Comparison of ENCODE assay signal across 1 cellular context in genomic region chr6:36132221-36132895, GRCh38.
TF ChIP-seq lines count a peak whose summit lies in the region.

No MANE protein-coding gene starts in this region.

TF ChIP-seq in GM12878, 131 proteins besides CTCF, POLR2A, EP300 and RAD21 (continued from another document):
- no peak for TF ChIP-seq SREBF2 (IDR thresholded peaks at IDR 0.05; ENCODE audit: low read length)
- no peak for TF ChIP-seq BCL3 (IDR thresholded peaks at IDR 0.05; ENCODE audit: borderline replicate concordance, insufficient read depth, low read depth, low read length, poor library complexity, severe bottlenecking)
- no peak for TF ChIP-seq ZBTB40 (IDR thresholded peaks at IDR 0.05; ENCODE audit: borderline replicate concordance)
- TF ChIP-seq SP1 (IDR thresholded peaks at IDR 0.05; ENCODE audit: low read depth, low read length), result no peak
- no peak for TF ChIP-seq E4F1 (IDR thresholded peaks at IDR 0.05; ENCODE audit: borderline replicate concordance, partially characterized antibody)
- TF ChIP-seq MTA3 (IDR thresholded peaks at IDR 0.05; ENCODE audit: borderline replicate concordance, low read length), result no peak
- TF ChIP-seq BCLAF1 (IDR thresholded peaks at IDR 0.05), result no peak
- no peak for TF ChIP-seq SREBF1 (IDR thresholded peaks at IDR 0.05; ENCODE audit: low read length)
- TF ChIP-seq CBFB (IDR thresholded peaks at IDR 0.05; ENCODE audit: low read depth), result no peak
- no peak for TF ChIP-seq NBN (IDR thresholded peaks at IDR 0.05)
